ENCODE assay signal across 18 cellular contexts in the genomic region with DNA sequence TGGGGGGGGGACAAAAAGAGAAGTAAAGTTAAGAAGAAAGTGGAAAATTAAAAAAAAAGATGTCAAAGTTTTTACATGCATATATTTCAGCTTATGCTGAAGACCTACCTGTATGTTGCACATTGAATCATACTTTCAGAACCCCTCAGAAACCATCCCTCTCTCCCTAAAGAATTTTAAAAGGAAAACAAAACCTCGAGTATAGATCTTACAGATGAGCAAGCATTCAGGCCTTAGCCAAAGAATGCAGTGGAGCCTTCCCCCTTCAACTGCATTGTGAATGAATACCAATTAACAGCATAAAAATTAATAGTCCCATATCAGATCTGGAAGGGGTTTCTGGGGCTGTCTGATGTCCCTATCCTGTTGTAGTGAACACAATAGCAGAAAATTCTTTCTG. TPM values are rescaled to one million over a fixed set of nuclear protein-coding genes. Genes with fewer than 3 reads are reported as not detected.
DNase-seq lines count a peak whose midpoint lies in the region; ATAC-seq and TF ChIP-seq lines count a peak whose summit lies in the region.
"Had no signal": no experiment of that assay in that cellular context is flagged by ENCODE, and none has a peak within 500 bp of the region (broad histone marks: within the 10 kb centered on the region; RNA-seq: fewer than 3 reads in every experiment).

No MANE protein-coding gene starts in this region.

- DNase-seq in activated naive CD4-positive, alpha-beta T cell treated with Interleukin-2 at 50 U/mL for 16 hours = no peak
- DNase-seq in activated naive CD8-positive, alpha-beta T cell treated with anti-CD3 and anti-CD28 coated beads, Interleukin-2, amount 10 ng/mL, durations not matched to agents 7 days and 5 days = no peak
- DNase-seq in osteocyte (ENCODE audit: extremely low spot score, unreplicated experiment) = no peak
- no peak for DNase-seq in NCI-H1436 treated with DMSO at 0.1 percent for 48 hours (lab: John Stamatoyannopoulos, UW)
- DNase-seq in posterior vena cava (ENCODE audit: low spot score) = no peak
- DNase-seq: activated T-cell treated with anti-CD3 and anti-CD28 coated beads for 4 hours; amniotic stem cell; CD8-positive, alpha-beta T cell; gastrocnemius medialis; KBM-7; mesenchymal stem cell; MV-4-11; NCI-H2029 treated with DMSO at 0.1 percent for 48 hours; NCI-H446 treated with DMSO at 0.1 percent for 48 hours had no signal

- no peaks in the 10 kb centered on the region for H3K27me3 Mint-ChIP-seq in activated naive CD4-positive, alpha-beta T cell treated with anti-CD3 and anti-CD28 coated beads, Interleukin-2, amount 50 U/mL, for 24 hours
- no peaks in the 10 kb centered on the region for H3K27me3 Mint-ChIP-seq in activated naive CD8-positive, alpha-beta T cell treated with anti-CD3 and anti-CD28 coated beads, Interleukin-2, amount 10 ng/mL, durations not matched to agents 7 days and 5 days
- no peaks in the 10 kb centered on the region for H3K27me3 Mint-ChIP-seq in osteocyte (ENCODE audit: unreplicated experiment)

- no peaks in the 10 kb centered on the region for H3K9me3 Mint-ChIP-seq in activated naive CD4-positive, alpha-beta T cell treated with anti-CD3 and anti-CD28 coated beads, Interleukin-2, amount 50 U/mL, for 24 hours
- H3K9me3 Mint-ChIP-seq in activated naive CD8-positive, alpha-beta T cell treated with anti-CD3 and anti-CD28 coated beads, Interleukin-2, amount 10 ng/mL, durations not matched to agents 7 days and 5 days = no peaks in the 10 kb centered on the region
- no peaks in the 10 kb centered on the region for H3K9me3 Mint-ChIP-seq in osteocyte (ENCODE audit: unreplicated experiment)
- H3K9me3 Mint-ChIP-seq: CD8-positive, alpha-beta T cell had no signal

- peaks cover 48% of the 10 kb centered on the region for H3K4me1 Mint-ChIP-seq in activated naive CD4-positive, alpha-beta T cell treated with anti-CD3 and anti-CD28 coated beads, Interleukin-2, amount 50 U/mL, for 24 hours
- H3K4me1 Mint-ChIP-seq in activated naive CD8-positive, alpha-beta T cell treated with anti-CD3 and anti-CD28 coated beads, Interleukin-2, amount 10 ng/mL, durations not matched to agents 7 days and 5 days = peaks cover 24% of the 10 kb centered on the region
- H3K4me1 Mint-ChIP-seq in osteocyte (ENCODE audit: unreplicated experiment) = peaks cover 28% of the 10 kb centered on the region

- ATAC-seq in activated naive CD8-positive, alpha-beta T cell treated with anti-CD3 and anti-CD28 coated beads, Interleukin-2, amount 10 ng/mL, durations not matched to agents 7 days and 5 days (ENCODE audit: low read depth) = no peak
- ATAC-seq in HG03354 (IDR thresholded peaks at IDR 0.05; ENCODE audit: poor library complexity, severe bottlenecking, unreplicated experiment) = no peak
- ATAC-seq: CD8-positive, alpha-beta T cell; esophagus mucosa; gastrocnemius medialis had no signal

- peak overlapping the region; percentile 20 for H3K27ac Mint-ChIP-seq in activated naive CD4-positive, alpha-beta T cell treated with anti-CD3 and anti-CD28 coated beads, Interleukin-2, amount 50 U/mL, for 24 hours
- peak overlapping the region; percentile 1 for H3K27ac Mint-ChIP-seq in activated naive CD8-positive, alpha-beta T cell treated with anti-CD3 and anti-CD28 coated beads, Interleukin-2, amount 10 ng/mL, durations not matched to agents 7 days and 5 days
- H3K27ac Mint-ChIP-seq in osteocyte (ENCODE audit: unreplicated experiment) = peak overlapping the region; percentile 31
- H3K27ac Mint-ChIP-seq: CD8-positive, alpha-beta T cell had no signal

- H3K4me3 Mint-ChIP-seq in activated naive CD4-positive, alpha-beta T cell treated with anti-CD3 and anti-CD28 coated beads, Interleukin-2, amount 50 U/mL, for 24 hours = no peak overlapping the region
- H3K4me3 Mint-ChIP-seq in activated naive CD8-positive, alpha-beta T cell treated with anti-CD3 and anti-CD28 coated beads, Interleukin-2, amount 10 ng/mL, durations not matched to agents 7 days and 5 days = no peak overlapping the region
- no peak overlapping the region for H3K4me3 Mint-ChIP-seq in osteocyte (ENCODE audit: unreplicated experiment)
- H3K4me3 Mint-ChIP-seq: CD8-positive, alpha-beta T cell had no signal

- POLR2A ChIA-PET in activated naive CD8-positive, alpha-beta T cell treated with anti-CD3 and anti-CD28 coated beads, Interleukin-2, amount 10 ng/mL, durations not matched to agents 7 days and 5 days (lab: Charles Lee) = interaction anchor here (0.7 to 1.3 kb wide), 2 partner anchors 8 to 668 kb away, joined by 3 to 4 read pairs; no protein-coding TSS in a partner anchor

- intact Hi-C loops in posterior vena cava (cut with DNase I) = no loop called here

- TF ChIP-seq CTCF in osteocyte (IDR thresholded peaks at IDR 0.05) = no peak

- peaks cover 26% of the 10 kb centered on the region for H3K36me3 Mint-ChIP-seq in activated naive CD4-positive, alpha-beta T cell treated with anti-CD3 and anti-CD28 coated beads, Interleukin-2, amount 50 U/mL, for 24 hours
- peaks cover 51% of the 10 kb centered on the region for H3K36me3 Mint-ChIP-seq in activated naive CD8-positive, alpha-beta T cell treated with anti-CD3 and anti-CD28 coated beads, Interleukin-2, amount 10 ng/mL, durations not matched to agents 7 days and 5 days
- peaks cover 66% of the 10 kb centered on the region for H3K36me3 Mint-ChIP-seq in osteocyte (ENCODE audit: unreplicated experiment)

- peak; percentile 15 for TF ChIP-seq POLR2A in GM19193 (IDR thresholded peaks at IDR 0.05; ENCODE audit: extremely low read depth, insufficient read depth, insufficient read length)

RNA-seq across cellular contexts. Expression of a gene that starts 16.3 kb away (rescaled TPM):
- total RNA-seq in activated naive CD8-positive, alpha-beta T cell treated with anti-CD3 and anti-CD28 coated beads, Interleukin-2, amount 10 ng/mL, durations not matched to agents 7 days and 5 days = 1 to 10 TPM in 1 of 2 experiments, under 1 TPM in 1; 0.91 to 1.4 TPM
- total RNA-seq in osteocyte (39.3 and 49.3 TPM in 2 replicates), posterior vena cava (10 to 100 TPM; 14.5 to 23.1 TPM)
- total RNA-seq: CD8-positive, alpha-beta T cell had no signal

RNA-seq across cellular contexts. Expression of a gene that starts 21.9 kb away (rescaled TPM):
- total RNA-seq in activated naive CD8-positive, alpha-beta T cell treated with anti-CD3 and anti-CD28 coated beads, Interleukin-2, amount 10 ng/mL, durations not matched to agents 7 days and 5 days = 100 to 1,000 TPM; 667 to 710 TPM
- total RNA-seq in osteocyte (439 and 466 TPM in 2 replicates), posterior vena cava (100 to 1,000 TPM; 260 to 323 TPM)

RNA-seq across cellular contexts. Expression of a gene that starts 29.2 kb away (rescaled TPM):
- total RNA-seq in activated naive CD8-positive, alpha-beta T cell treated with anti-CD3 and anti-CD28 coated beads, Interleukin-2, amount 10 ng/mL, durations not matched to agents 7 days and 5 days = not detected
- total RNA-seq in osteocyte (0.43 and 0.57 TPM in 2 replicates), posterior vena cava (not detected)
- total RNA-seq: CD8-positive, alpha-beta T cell; esophagus mucosa; gastrocnemius medialis had no signal

Comparison
In these comparisons a context has a peak if more than half of its experiments do, and no peak if none do; other contexts are left out.
1. RNA of a gene that starts 16.3 kb away (total RNA-seq): 39.3 to 49.3 TPM in osteocyte and 14.5 to 23.1 TPM in posterior vena cava; 0.91 to 1.4 TPM in activated naive CD8-positive, alpha-beta T cell treated with anti-CD3 and anti-CD28 coated beads, Interleukin-2, amount 10 ng/mL, durations not matched to agents 7 days and 5 days; every median in the first group is over 4 times any median in the second.
2. Peak in every context shown above with its lines, with median percentiles within 50 percentile points of each other: H3K27ac Mint-ChIP-seq.